11 cellular contexts compared by ENCODE assay signal in genomic region chr10:30445716-30446115, GRCh38. TPM values are rescaled to one million over a fixed set of nuclear protein-coding genes. Genes with fewer than 3 reads are reported as not detected.
DNase-seq lines count a peak whose midpoint lies in the region; ATAC-seq, FAIRE-seq and TF ChIP-seq lines count a peak whose summit lies in the region.
"Had no signal": no experiment of that assay in that cellular context is flagged by ENCODE, and none has a peak within 500 bp of the region (broad histone marks: within the 10 kb centered on the region; RNA-seq: fewer than 3 reads in every experiment).

No MANE protein-coding gene starts in this region.

- POLR2A ChIA-PET in A549 (lab: Yijun Ruan, JAX) = interaction anchor here (0.7 to 2.1 kb wide), 3 partner anchors 11 to 16 kb away, joined by 5 to 6 read pairs (median 5); partner anchors contain the start of gene MAP3K8
- POLR2A ChIA-PET in WTC11 (lab: Charles Lee) = no interaction called here

- peaks cover 33 to 41% (median 36%) of the 10 kb centered on the region in 3 donors for H3K4me1 Mint-ChIP-seq in IgD-negative memory B cell
- peaks cover 68 to 82% of the 10 kb centered on the region in 2 donors for H3K4me1 Mint-ChIP-seq in natural killer cell treated with Interleukin-12 subunit alpha and Interleukin-12 subunit beta and Interleukin-15 and Interleukin-18, amount 100 ng/mL, for 72 hours (ENCODE audit: low read depth in 2 of 2)
- H3K4me1 Mint-ChIP-seq in WTC11 = peaks cover 4% of the 10 kb centered on the region; the same call in 1 of the 2 replicates

- H3K36me3 ChIP-seq in esophagus squamous epithelium = peaks cover 8 to 69% (median 10%) of the 10 kb centered on the region in 3 donors

- TF ChIP-seq EP300 in A549 (IDR thresholded peaks at IDR 0.05) = no peak

- TF ChIP-seq POLR2A in A549 (IDR thresholded peaks at IDR 0.05; ENCODE audit: low read length) = no peak
- no peak for TF ChIP-seq POLR2A in esophagus squamous epithelium (IDR thresholded peaks at IDR 0.05)

- H3K4me1 ChIP-seq in A549 (peaks cover 19% of the 10 kb centered on the region; the same call in 1 of the 3 replicates), esophagus squamous epithelium (peaks cover 0 to 68% (median 32%) of the 10 kb centered on the region in 3 donors)

- ATAC-seq in A549 = peak; percentile 17 to 20; a peak in 3 of 6 replicates
- no peak for ATAC-seq in natural killer cell treated with Interleukin-12 subunit alpha and Interleukin-12 subunit beta and Interleukin-15 and Interleukin-18, amount 100 ng/mL, for 72 hours
- no peak for ATAC-seq in GM21447 (IDR thresholded peaks at IDR 0.05; ENCODE audit: unreplicated experiment)
- no peak for ATAC-seq in WTC11

- H3K4me3 ChIP-seq in A549 = no peak overlapping the region
- no peak overlapping the region for H3K4me3 ChIP-seq in esophagus squamous epithelium

- no peaks in the 10 kb centered on the region for H3K9me3 Mint-ChIP-seq in IgD-negative memory B cell
- H3K9me3 Mint-ChIP-seq in natural killer cell treated with Interleukin-12 subunit alpha and Interleukin-12 subunit beta and Interleukin-15 and Interleukin-18, amount 100 ng/mL, for 72 hours = no peaks in the 10 kb centered on the region
- no peaks in the 10 kb centered on the region for H3K9me3 Mint-ChIP-seq in WTC11
- H3K9me3 Mint-ChIP-seq: CD4-positive, alpha-beta memory T cell had no signal

- no peak for DNase-seq in A549 (ENCODE audit: low read depth in 1 of 2, low spot score in 1 of 2)
- DNase-seq in esophagus squamous epithelium (lab: John Stamatoyannopoulos, UW) = no peak
- DNase-seq in natural killer cell treated with Interleukin-12 subunit alpha and Interleukin-12 subunit beta and Interleukin-15 and Interleukin-18, amount 100 ng/mL, for 72 hours (ENCODE audit: low spot score) = no peak
- DNase-seq in midbrain (lab: John Stamatoyannopoulos, UW) = no peak
- DNase-seq in WTC11 (ENCODE audit: low spot score) = no peak
- DNase-seq in DMS114 treated with DMSO at 0.1 percent for 48 hours (lab: John Stamatoyannopoulos, UW; ENCODE audit: unreplicated experiment) = no peak
- DNase-seq: CD4-positive, alpha-beta memory T cell; NCI-H82; T-helper 2 cell had no signal

- H3K36me3 Mint-ChIP-seq in IgD-negative memory B cell = peaks cover 13% of the 10 kb centered on the region
- peaks cover 60% of the 10 kb centered on the region for H3K36me3 Mint-ChIP-seq in natural killer cell treated with Interleukin-12 subunit alpha and Interleukin-12 subunit beta and Interleukin-15 and Interleukin-18, amount 100 ng/mL, for 72 hours
- peaks cover 39% of the 10 kb centered on the region for H3K36me3 Mint-ChIP-seq in WTC11

- H3K9me3 ChIP-seq in A549 = no peaks in the 10 kb centered on the region
- H3K9me3 ChIP-seq in esophagus squamous epithelium = no peaks in the 10 kb centered on the region

- H3K4me2 ChIP-seq in A549 = no peak overlapping the region

- TF ChIP-seq RAD21 in A549 (conservative IDR thresholded peaks at IDR 0.05 in 1 of 2, IDR thresholded peaks at IDR 0.05 in 1 of 2) = no peak

- 45% methylated on average over 2 of the region's 2 CpGs for WGBS in A549 (ENCODE audit: missing lambda C conversion rate)
- whole genome bisulfite sequencing in esophagus squamous epithelium, 2 donors = 28 to 29% methylated on average over 2 of the region's 2 CpGs

- intact Hi-C loops in esophagus squamous epithelium (cut with DNase I) = no loop called here

- TF ChIP-seq CTCF in A549 (IDR thresholded peaks at IDR 0.05) (no peak), esophagus squamous epithelium (IDR thresholded peaks at IDR 0.05) (no peak), WTC11 (IDR thresholded peaks at IDR 0.05) (no peak)

- no peak for FAIRE-seq in A549 (lab: Jason Lieb, UNC)

- H3K27ac ChIP-seq in A549 (peak overlapping the region in 1 of 2 experiments; percentile 38; a peak in 2 of 6 replicates), esophagus squamous epithelium (peak overlapping the region in 3 of 4 donors; percentile 51 to 73 (median 56))

- H3K27me3 ChIP-seq in esophagus squamous epithelium = no peaks in the 10 kb centered on the region

- peak overlapping the region in 1 of 4 donors; percentile 17 for H3K4me3 Mint-ChIP-seq in IgD-negative memory B cell
- H3K4me3 Mint-ChIP-seq in natural killer cell treated with Interleukin-12 subunit alpha and Interleukin-12 subunit beta and Interleukin-15 and Interleukin-18, amount 100 ng/mL, for 72 hours = peak overlapping the region; percentile 60
- H3K4me3 Mint-ChIP-seq in WTC11 = no peak overlapping the region
- H3K4me3 Mint-ChIP-seq: CD4-positive, alpha-beta memory T cell had no signal

- H3K27ac Mint-ChIP-seq in IgD-negative memory B cell (peak overlapping the region in 2 of 3 donors; percentile 47 to 71), WTC11 (no peak overlapping the region)
- H3K27ac Mint-ChIP-seq in natural killer cell treated with Interleukin-12 subunit alpha and Interleukin-12 subunit beta and Interleukin-15 and Interleukin-18, amount 100 ng/mL, for 72 hours = peak overlapping the region; percentile 81 to 90
- H3K27ac Mint-ChIP-seq: CD4-positive, alpha-beta memory T cell had no signal

- CTCF ChIA-PET in A549 (lab: Yijun Ruan, JAX) = interaction anchor here (0.6 to 2.6 kb wide), 4 partner anchors 11 to 88 kb away, joined by 5 to 11 read pairs (median 6); no protein-coding TSS in a partner anchor
- CTCF ChIA-PET in WTC11 (lab: Charles Lee) = no interaction called here

- no peaks in the 10 kb centered on the region for H3K27me3 Mint-ChIP-seq in IgD-negative memory B cell
- H3K27me3 Mint-ChIP-seq in natural killer cell treated with Interleukin-12 subunit alpha and Interleukin-12 subunit beta and Interleukin-15 and Interleukin-18, amount 100 ng/mL, for 72 hours = no peaks in the 10 kb centered on the region
- H3K27me3 Mint-ChIP-seq in WTC11 (ENCODE audit: low read depth) = no peaks in the 10 kb centered on the region
- H3K27me3 Mint-ChIP-seq: CD4-positive, alpha-beta memory T cell had no signal

TF ChIP-seq in A549, 52 proteins besides CTCF, POLR2A, EP300 and RAD21 (continues in another document):
- TF ChIP-seq E2F6 (IDR thresholded peaks at IDR 0.05; ENCODE audit: borderline replicate concordance, low read depth) (no peak), CBX2 (IDR thresholded peaks at IDR 0.05; ENCODE audit: borderline replicate concordance, low read depth) (no peak), ZFP36 (IDR thresholded peaks at IDR 0.05; ENCODE audit: borderline replicate concordance, partially characterized antibody) (no peak), CHD2 (IDR thresholded peaks at IDR 0.05; ENCODE audit: low read length, partially characterized antibody) (no peak), ZSCAN20 (CRISPR knock-in tag; IDR thresholded peaks at IDR 0.05) (no peak), HOXB13 (CRISPR knock-in tag; IDR thresholded peaks at IDR 0.05; ENCODE audit: low read depth) (no peak), HEYL (CRISPR knock-in tag; IDR thresholded peaks at IDR 0.05) (no peak), SMC3 (IDR thresholded peaks at IDR 0.05) (no peak), GATA3 (IDR thresholded peaks at IDR 0.05; ENCODE audit: borderline replicate concordance) (no peak)

TF ChIP-seq in WTC11, 78 proteins besides CTCF, POLR2A, EP300 and RAD21 (continues in another document):
- TF ChIP-seq IRF2 (CRISPR knock-in tag; IDR thresholded peaks at IDR 0.05; ENCODE audit: borderline replicate concordance, low read depth) (no peak), E2F5 (CRISPR knock-in tag; IDR thresholded peaks at IDR 0.05) (no peak), RELA (CRISPR knock-in tag; IDR thresholded peaks at IDR 0.05; ENCODE audit: borderline replicate concordance) (no peak), USF2 (CRISPR knock-in tag; IDR thresholded peaks at IDR 0.05) (no peak)

RNA-seq across cellular contexts. Expression of gene MAP3K8, which starts 11.7 kb away (rescaled TPM):
- polyA plus RNA-seq in A549 (2011; rRNA removed) (45.1 and 50.8 TPM in 2 replicates), A549 (2017; fragmentation: RNase III; extraction: RNeasy Plus Mini Kit Qiagen cat#74134 plus additional on column Dnase treatment) (23.3 to 29.6 TPM (median 26.4 TPM) in 3 replicates), IgD-negative memory B cell (40.0 TPM)
- polyA plus RNA-seq in A549 (2012; cell fraction: cytosol; rRNA removed) = 21.1 and 24.4 TPM in 2 replicates
- 33.0 and 57.3 TPM in 2 replicates for polyA plus RNA-seq in A549 (2012; cell fraction: nucleus; rRNA removed)
- polyA minus RNA-seq in A549 (2011; rRNA and poly(A)+ RNA removed) = 35.2 and 38.6 TPM in 2 replicates
- total RNA-seq in esophagus squamous epithelium (10 to 100 TPM in 3 of 4 donors, 1 to 10 TPM in 1; 9.4 to 20.6 (median 17.9) TPM), WTC11 (2021) (9.8 to 13.8 TPM (median 11.8 TPM) in 3 replicates)
- 100 to 1,000 TPM; 239 to 355 TPM for total RNA-seq in natural killer cell treated with Interleukin-12 subunit alpha and Interleukin-12 subunit beta and Interleukin-15 and Interleukin-18, amount 100 ng/mL, for 72 hours

Comparison
In these comparisons a context has a peak if more than half of its experiments do, and no peak if none do; other contexts are left out.
1. ATAC-seq: peak in A549 (2 of 2); none in natural killer cell treated with Interleukin-12 subunit alpha and Interleukin-12 subunit beta and Interleukin-15 and Interleukin-18, amount 100 ng/mL, for 72 hours (0 of 2), GM21447 (single experiment) and WTC11 (single experiment).
2. RNA of gene MAP3K8, which starts 11.7 kb away (total RNA-seq): 239 to 355 TPM in natural killer cell treated with Interleukin-12 subunit alpha and Interleukin-12 subunit beta and Interleukin-15 and Interleukin-18, amount 100 ng/mL, for 72 hours; 9.4 to 20.6 TPM in esophagus squamous epithelium and 9.8 to 13.8 TPM in WTC11; every median in the first group is over 10 times any median in the second.